Comparison of ENCODE assay signal across 9 cellular contexts in genomic region chrX:49167740-49168108, GRCh38. TPM values are rescaled to one million over a fixed set of nuclear protein-coding genes. Genes with fewer than 3 reads are reported as not detected.
DNase-seq lines count a peak whose midpoint lies in the region; ATAC-seq and TF ChIP-seq lines count a peak whose summit lies in the region.
"Had no signal": no experiment of that assay in that cellular context is flagged by ENCODE, and none has a peak within 500 bp of the region (broad histone marks: within the 10 kb centered on the region; RNA-seq: fewer than 3 reads in every experiment).

No MANE protein-coding gene starts in this region.

- no peak for TF ChIP-seq CTCF in DND-41 (IDR thresholded peaks at IDR 0.05; ENCODE audit: borderline replicate concordance, extremely low read depth, low read length, poor library complexity, severe bottlenecking)
- TF ChIP-seq CTCF in Peyer's patch (IDR thresholded peaks at IDR 0.05), result no peak

- peaks cover 66% of the 10 kb centered on the region for H3K4me1 ChIP-seq in DND-41 (ENCODE audit: insufficient read depth, low read length)
- H3K4me1 ChIP-seq in Peyer's patch, result peaks cover 0 to 14% (median 0%) of the 10 kb centered on the region in 4 donors
- H3K4me1 ChIP-seq in trophoblast cell (ENCODE audit: control insufficient read depth in 1 of 2, insufficient read depth in 2 of 2, low read length in 2 of 2), result peaks cover 16 to 23% of the 10 kb centered on the region in 2 experiments

- no peak overlapping the region for H3K23ac ChIP-seq in trophoblast cell (ENCODE audit: low read length)

- WGBS in trophoblast cell (ENCODE audit: extremely low coverage, insufficient coverage, insufficient read length), result no CpG with 5 or more reads among the region's 3 CpGs

- 0 out of 2 replicates have a peak, but pooled peaks cover 1% of the 10 kb centered on the region for H3K79me2 ChIP-seq in DND-41 (ENCODE audit: insufficient read depth, low read length)
- H3K79me2 ChIP-seq in trophoblast cell (ENCODE audit: control insufficient read depth, insufficient read depth, low read length, poor library complexity), result peaks cover 6% of the 10 kb centered on the region

- H3K9me3 ChIP-seq in DND-41 (ENCODE audit: insufficient read depth, low read length, severe bottlenecking), result no peaks in the 10 kb centered on the region
- H3K9me3 ChIP-seq in Peyer's patch, result no peaks in the 10 kb centered on the region
- H3K9me3 ChIP-seq in trophoblast cell (ENCODE audit: insufficient read depth, low read depth, low read length), result peaks cover 2% of the 10 kb centered on the region

- H4K91ac ChIP-seq in trophoblast cell (ENCODE audit: low read depth, low read length), result no peak overlapping the region

- DNase-seq in DND-41 (no peak), Peyer's patch (no peak), epithelial cell of prostate (ENCODE audit: low read depth, low spot score) (no peak), trophoblast cell (no peak), NCI-H2029 (lab: John Stamatoyannopoulos, UW) (no peak)

- H3K27me3 ChIP-seq in DND-41 (ENCODE audit: insufficient read depth, low read length, poor library complexity), result no peaks in the 10 kb centered on the region
- H3K27me3 ChIP-seq in Peyer's patch, result no peaks in the 10 kb centered on the region
- peaks cover 4% of the 10 kb centered on the region for H3K27me3 ChIP-seq in trophoblast cell (ENCODE audit: insufficient read depth, low read length)

- H3K4ac ChIP-seq in trophoblast cell (ENCODE audit: low read depth, low read length), result no peak overlapping the region

- no peak overlapping the region for H2AK5ac ChIP-seq in trophoblast cell (ENCODE audit: low read length)

- ATAC-seq in DND-41 (ENCODE audit: insufficient read depth, low read depth), result no peak
- no peak for ATAC-seq in HG03565 (IDR thresholded peaks at IDR 0.05; ENCODE audit: unreplicated experiment)
- no peak for ATAC-seq in HG02981 (IDR thresholded peaks at IDR 0.05; ENCODE audit: unreplicated experiment)
- no peak for ATAC-seq in HG02642 (IDR thresholded peaks at IDR 0.05; ENCODE audit: poor library complexity, unreplicated experiment)

- H3K14ac ChIP-seq in trophoblast cell (ENCODE audit: low read length), result no peak overlapping the region

- peaks cover 12% of the 10 kb centered on the region for H3K79me1 ChIP-seq in trophoblast cell (ENCODE audit: low read length)

- H4K8ac ChIP-seq in trophoblast cell (ENCODE audit: low read depth, low read length), result no peak overlapping the region

- no peaks in the 10 kb centered on the region for H4K20me1 ChIP-seq in DND-41 (ENCODE audit: insufficient read depth, low read length)

- H3K9ac ChIP-seq in DND-41 (ENCODE audit: low read depth, low read length) (peak overlapping the region; percentile 61), trophoblast cell (ENCODE audit: low read length) (no peak overlapping the region)

- no peak overlapping the region for H3K18ac ChIP-seq in trophoblast cell (ENCODE audit: low read length)

- H2AFZ ChIP-seq in DND-41 (ENCODE audit: low read depth, low read length), result no peak overlapping the region
- H2AFZ ChIP-seq in trophoblast cell (ENCODE audit: insufficient read depth, low read length, poor library complexity), result no peak overlapping the region

- peak overlapping the region; percentile 70 for H3K4me2 ChIP-seq in DND-41 (ENCODE audit: insufficient read depth, low read length)
- peak overlapping the region; percentile 68 for H3K4me2 ChIP-seq in trophoblast cell (ENCODE audit: low read length)

- no peak overlapping the region for H2BK5ac ChIP-seq in trophoblast cell (ENCODE audit: low read depth, low read length, poor library complexity)

- H2BK120ac ChIP-seq in trophoblast cell (ENCODE audit: insufficient read depth, low read length, poor library complexity), result no peak overlapping the region

- H4K12ac ChIP-seq in trophoblast cell (ENCODE audit: low read depth, low read length), result no peak overlapping the region

- peak overlapping the region in 1 of 2 experiments; percentile 55; a peak in 2 of 4 replicates for H3K4me3 ChIP-seq in DND-41 (ENCODE audit: low read depth in 1 of 2, low read length in 2 of 2)
- peak overlapping the region; percentile 27 to 53 (median 44) for H3K4me3 ChIP-seq in Peyer's patch
- H3K4me3 ChIP-seq in trophoblast cell (ENCODE audit: low read depth, low read length), result no peak overlapping the region
- H3K4me3 ChIP-seq: SK-N-MC had no signal

- H3K36me3 ChIP-seq in DND-41 (ENCODE audit: insufficient read depth, low read length) (no peaks in the 10 kb centered on the region), Peyer's patch (no peaks in the 10 kb centered on the region), trophoblast cell (ENCODE audit: control insufficient read depth in 1 of 2, insufficient read depth in 2 of 2, low read length in 2 of 2) (peaks cover 0 to 2% of the 10 kb centered on the region in 2 experiments)

- no peak overlapping the region for H2BK12ac ChIP-seq in trophoblast cell (ENCODE audit: low read length)

- H3K27ac ChIP-seq in DND-41 (ENCODE audit: low read length) (peak overlapping the region; percentile 88), Peyer's patch (peak overlapping the region; percentile 86 to 98 (median 90)), epithelial cell of prostate (peak overlapping the region; percentile 97), trophoblast cell (ENCODE audit: low read depth, low read length) (no peak overlapping the region)
- H3K27ac ChIP-seq: SK-N-MC had no signal

- no peak for TF ChIP-seq POLR2A in Peyer's patch (IDR thresholded peaks at IDR 0.05)

RNA-seq across cellular contexts. Expression of gene PLP2, which starts 4.0 kb away (rescaled TPM):
- 10 to 100 TPM; 16.1 to 36.6 (median 30.8) TPM for total RNA-seq in Peyer's patch
- polyA plus RNA-seq in trophoblast cell (2013), result 35.9 and 37.5 TPM in 2 replicates

RNA-seq across cellular contexts. Expression of gene MAGIX, which starts 5.2 kb away (rescaled TPM):
- total RNA-seq in Peyer's patch, result 10 to 100 TPM in 2 of 4 donors, 1 to 10 TPM in 1, not detected in 1; 5.8 to 14.4 (median 11.6) TPM
- polyA plus RNA-seq in trophoblast cell (2013), result 3.2 and 3.6 TPM in 2 replicates

RNA-seq across cellular contexts. Expression of gene PRICKLE3, which starts 18.4 kb away (rescaled TPM):
- 10 to 100 TPM; 22.5 to 47.0 (median 26.8) TPM for total RNA-seq in Peyer's patch
- polyA plus RNA-seq in trophoblast cell (2013), result 12.6 TPM in 2 replicates

RNA-seq across cellular contexts. Expression of gene SYP, which starts 32.3 kb away (rescaled TPM):
- total RNA-seq in Peyer's patch, result 10 to 100 TPM in 1 of 4 donors, 1 to 10 TPM in 2, not detected in 1; 5.5 to 11.0 (median 6.7) TPM
- 0.14 and 0.16 TPM in 2 replicates for polyA plus RNA-seq in trophoblast cell (2013)

RNA-seq across cellular contexts. Expression of gene GPKOW, which starts 44.2 kb away (rescaled TPM):
- 10 to 100 TPM; 24.0 to 26.8 (median 25.7) TPM for total RNA-seq in Peyer's patch
- 17.4 and 17.7 TPM in 2 replicates for polyA plus RNA-seq in trophoblast cell (2013)
